In the genomic region with DNA sequence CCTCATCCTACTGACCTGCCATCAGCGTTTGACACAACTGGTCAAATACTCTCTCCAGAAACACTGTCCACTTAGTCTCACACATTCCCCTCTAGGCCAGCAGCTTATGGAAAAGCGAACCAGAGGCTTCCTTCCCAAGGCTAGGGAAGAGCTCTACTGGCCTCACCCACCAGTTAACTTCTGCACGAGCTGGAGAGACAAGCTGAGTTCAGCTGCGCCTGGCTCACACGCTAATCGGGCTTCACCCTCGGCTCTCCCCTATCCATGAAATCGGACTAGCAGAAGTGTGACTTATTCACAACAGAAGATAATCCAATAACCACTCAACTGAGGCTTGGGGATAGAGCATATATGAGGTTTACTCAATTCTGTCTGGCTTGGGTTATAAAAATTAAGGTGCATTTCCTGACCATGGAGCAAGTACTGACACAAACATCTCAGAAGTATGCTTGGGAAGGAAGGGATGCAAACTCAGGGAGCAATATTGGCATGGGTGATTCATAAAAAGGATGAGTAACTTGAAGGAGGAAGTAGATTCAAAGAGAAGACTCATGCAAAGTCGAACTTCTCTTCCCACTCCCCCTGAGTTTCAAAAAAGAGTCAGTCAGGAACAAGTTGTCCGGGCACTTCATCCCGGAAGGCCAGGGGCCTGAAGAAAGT, we compare ENCODE assay signal across 1 cellular context.
TF ChIP-seq lines count a peak whose summit lies in the region.

No MANE protein-coding gene starts in this region.

TF ChIP-seq in K562, 482 proteins besides CTCF, POLR2A, EP300 and RAD21 (continued from another document):
- TF ChIP-seq, protein P1, sequence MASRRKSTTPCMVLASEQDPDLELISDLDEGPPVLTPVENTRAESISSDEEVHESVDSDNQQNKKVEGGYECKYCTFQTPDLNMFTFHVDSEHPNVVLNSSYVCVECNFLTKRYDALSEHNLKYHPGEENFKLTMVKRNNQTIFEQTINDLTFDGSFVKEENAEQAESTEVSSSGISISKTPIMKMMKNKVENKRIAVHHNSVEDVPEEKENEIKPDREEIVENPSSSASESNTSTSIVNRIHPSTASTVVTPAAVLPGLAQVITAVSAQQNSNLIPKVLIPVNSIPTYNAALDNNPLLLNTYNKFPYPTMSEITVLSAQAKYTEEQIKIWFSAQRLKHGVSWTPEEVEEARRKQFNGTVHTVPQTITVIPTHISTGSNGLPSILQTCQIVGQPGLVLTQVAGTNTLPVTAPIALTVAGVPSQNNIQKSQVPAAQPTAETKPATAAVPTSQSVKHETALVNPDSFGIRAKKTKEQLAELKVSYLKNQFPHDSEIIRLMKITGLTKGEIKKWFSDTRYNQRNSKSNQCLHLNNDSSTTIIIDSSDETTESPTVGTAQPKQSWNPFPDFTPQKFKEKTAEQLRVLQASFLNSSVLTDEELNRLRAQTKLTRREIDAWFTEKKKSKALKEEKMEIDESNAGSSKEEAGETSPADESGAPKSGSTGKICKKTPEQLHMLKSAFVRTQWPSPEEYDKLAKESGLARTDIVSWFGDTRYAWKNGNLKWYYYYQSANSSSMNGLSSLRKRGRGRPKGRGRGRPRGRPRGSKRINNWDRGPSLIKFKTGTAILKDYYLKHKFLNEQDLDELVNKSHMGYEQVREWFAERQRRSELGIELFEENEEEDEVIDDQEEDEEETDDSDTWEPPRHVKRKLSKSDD (conservative IDR thresholded peaks at IDR 0.05; ENCODE audit: low read length) = no peak
